18 cellular contexts compared by ENCODE assay signal in the genomic region with DNA sequence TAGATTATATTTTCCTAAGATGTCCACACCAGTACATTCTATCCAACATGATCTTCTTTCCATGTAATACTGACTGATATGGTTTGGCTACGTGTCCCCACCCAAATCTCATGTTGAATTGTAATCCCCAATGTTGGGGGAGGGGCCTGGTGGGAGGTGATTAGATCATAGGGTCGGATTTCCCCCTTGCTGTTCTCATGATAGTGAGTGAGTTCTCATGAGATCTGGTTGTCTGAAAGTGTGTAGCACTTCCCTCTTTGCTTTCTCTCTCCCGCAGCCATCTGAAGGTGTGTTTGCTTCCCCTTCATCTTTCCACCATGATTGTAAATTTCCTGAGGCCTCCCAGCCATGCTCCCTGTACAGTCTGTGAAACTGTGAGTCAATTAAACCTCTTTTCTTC. TPM values are rescaled to one million over a fixed set of nuclear protein-coding genes. Genes with fewer than 3 reads are reported as not detected.
A peak's percentile ranks its signal among the peaks of the same experiment; 100 is the strongest.
DNase-seq lines count a peak whose midpoint lies in the region; ATAC-seq and TF ChIP-seq lines count a peak whose summit lies in the region.
"Had no signal": no experiment of that assay in that cellular context is flagged by ENCODE, and none has a peak within 500 bp of the region (broad histone marks: within the 10 kb centered on the region; RNA-seq: fewer than 3 reads in every experiment).

No MANE protein-coding gene starts in this region.

- no peaks in the 10 kb centered on the region for H3K9me2 ChIP-seq in Loucy (replicated peaks; ENCODE audit: low read depth, low read length)

- 32 to 71% (median 47%) methylated on average over 3 of the region's 3 CpGs for whole genome bisulfite sequencing in spleen, 5 donors

- H3K27ac ChIP-seq in spleen = peak overlapping the region in 5 of 8 donors; percentile 26 to 69 (median 51)
- H3K27ac ChIP-seq: body of pancreas had no signal

- intact Hi-C loops in spleen (cut with DNase I; ENCODE audit: low total_unique reads) = no loop called here

- H3K27me3 ChIP-seq in Loucy (ENCODE audit: insufficient read depth, low read length, poor library complexity, severe bottlenecking) (no peaks in the 10 kb centered on the region), spleen (replicated peaks in 1 of 7) (no peaks in the 10 kb centered on the region)
- H3K27me3 ChIP-seq: body of pancreas had no signal

- no peak overlapping the region for H3K4me3 ChIP-seq in Loucy (ENCODE audit: low read length, poor library complexity, severe bottlenecking)
- H3K4me3 ChIP-seq in spleen = no peak overlapping the region
- H3K4me3 ChIP-seq: body of pancreas had no signal

- H3K4me1 Mint-ChIP-seq in activated naive CD8-positive, alpha-beta T cell treated with anti-CD3 and anti-CD28 coated beads for 36 hours = peaks cover 16% of the 10 kb centered on the region

- no peak overlapping the region for H3K27ac Mint-ChIP-seq in activated naive CD4-positive, alpha-beta T cell treated with anti-CD3 and anti-CD28 coated beads, Interleukin-2, amount 50 U/mL, for 72 hours
- H3K27ac Mint-ChIP-seq in activated naive CD8-positive, alpha-beta T cell treated with anti-CD3 and anti-CD28 coated beads for 36 hours = peak overlapping the region; percentile 67
- H3K27ac Mint-ChIP-seq: CD4-positive, alpha-beta T cell had no signal

- peak overlapping the region; percentile 35 for H3K4me2 ChIP-seq in Loucy (ENCODE audit: low read depth, low read length, poor library complexity, severe bottlenecking)

- peak; percentile 23 for DNase-seq in activated naive CD4-positive, alpha-beta T cell treated with anti-CD3 and anti-CD28 coated beads, Interleukin-2, amount 50 U/mL, for 16 hours
- DNase-seq in activated naive CD4-positive, alpha-beta T cell treated with anti-CD3 and anti-CD28 coated beads, Interleukin-2, amount 50 U/mL, for 72 hours (ENCODE audit: low spot score in 2 of 2) = no peak
- DNase-seq in activated naive CD8-positive, alpha-beta T cell treated with anti-CD3 and anti-CD28 coated beads for 36 hours = no peak
- DNase-seq in spleen = no peak
- DNase-seq: body of pancreas; CD4-positive, alpha-beta T cell; DMS 273 treated with DMSO at 0.1 percent for 48 hours; head of caudate nucleus; NCI-H1417 treated with DMSO at 0.1 percent for 48 hours; NCI-H2107; NCI-H446 treated with DMSO at 0.1 percent for 48 hours; occipital lobe; OCI-M1; stimulated activated naive CD4-positive, alpha-beta T cell had no signal

- H3K36me3 Mint-ChIP-seq in activated naive CD4-positive, alpha-beta T cell treated with anti-CD3 and anti-CD28 coated beads, Interleukin-2, amount 50 U/mL, for 72 hours = peaks cover 0 to 8% of the 10 kb centered on the region in 2 donors
- peaks cover 6% of the 10 kb centered on the region for H3K36me3 Mint-ChIP-seq in activated naive CD8-positive, alpha-beta T cell treated with anti-CD3 and anti-CD28 coated beads for 36 hours

- no peak for TF ChIP-seq POLR2A in spleen (IDR thresholded peaks at IDR 0.05)

- H3K4me1 ChIP-seq in Loucy (ENCODE audit: insufficient read depth, low read length, poor library complexity, severe bottlenecking) = peaks cover 15% of the 10 kb centered on the region
- H3K4me1 ChIP-seq in spleen = no peaks in the 10 kb centered on the region
- H3K4me1 ChIP-seq: body of pancreas had no signal

- no peak overlapping the region for H3K4me3 Mint-ChIP-seq in activated naive CD8-positive, alpha-beta T cell treated with anti-CD3 and anti-CD28 coated beads for 36 hours
- H3K4me3 Mint-ChIP-seq: CD4-positive, alpha-beta T cell had no signal

- no peak for ATAC-seq in activated naive CD4-positive, alpha-beta T cell treated with anti-CD3 and anti-CD28 coated beads, Interleukin-2, amount 50 U/mL, for 72 hours
- ATAC-seq in HG02970 (IDR thresholded peaks at IDR 0.05; ENCODE audit: low FRiP score, unreplicated experiment) = no peak
- ATAC-seq in HG02623 (IDR thresholded peaks at IDR 0.05; ENCODE audit: unreplicated experiment) = no peak
- ATAC-seq: body of pancreas, Right ventricle myocardium inferior had no signal

- no peaks in the 10 kb centered on the region for H3K36me3 ChIP-seq in Loucy (ENCODE audit: insufficient read depth, low read length)
- no peaks in the 10 kb centered on the region for H3K36me3 ChIP-seq in spleen

- no peaks in the 10 kb centered on the region for H3K27me3 Mint-ChIP-seq in activated naive CD8-positive, alpha-beta T cell treated with anti-CD3 and anti-CD28 coated beads for 36 hours
- H3K27me3 Mint-ChIP-seq: CD4-positive, alpha-beta T cell had no signal

- H3K9me3 ChIP-seq in Loucy (ENCODE audit: insufficient read depth, low read depth, low read length) (no peaks in the 10 kb centered on the region), spleen (no peaks in the 10 kb centered on the region)
- H3K9me3 ChIP-seq: body of pancreas had no signal

- no peaks in the 10 kb centered on the region for H3F3A ChIP-seq in Loucy (ENCODE audit: low read depth)

- no peaks in the 10 kb centered on the region for H3K79me2 ChIP-seq in Loucy (ENCODE audit: insufficient read depth, low read length)

- H2AFZ ChIP-seq in Loucy (ENCODE audit: low read length) = 0 out of 2 replicates have a peak overlapping the region, but pooled peaks have one; percentile 16

- H4K20me1 ChIP-seq in Loucy (ENCODE audit: insufficient read depth, low read length, poor library complexity, severe bottlenecking) = no peaks in the 10 kb centered on the region

- H3K9me3 Mint-ChIP-seq in activated naive CD4-positive, alpha-beta T cell treated with anti-CD3 and anti-CD28 coated beads, Interleukin-2, amount 50 U/mL, for 72 hours = peaks cover 0 to 12% of the 10 kb centered on the region in 2 donors
- peaks cover 11% of the 10 kb centered on the region for H3K9me3 Mint-ChIP-seq in activated naive CD8-positive, alpha-beta T cell treated with anti-CD3 and anti-CD28 coated beads for 36 hours
- H3K9me3 Mint-ChIP-seq: CD4-positive, alpha-beta T cell had no signal

- H3K9ac ChIP-seq in Loucy (ENCODE audit: low read depth, low read length, poor library complexity, severe bottlenecking) = no peak overlapping the region

- TF ChIP-seq CTCF in Loucy (conservative IDR thresholded peaks at IDR 0.05; ENCODE audit: low read length) (no peak), spleen (IDR thresholded peaks at IDR 0.05 in 8 of 11, conservative IDR thresholded peaks at IDR 0.05 in 3 of 11) (no peak)

RNA-seq across cellular contexts. Expression of a gene that starts 12.2 kb away (rescaled TPM):
- total RNA-seq in activated naive CD4-positive, alpha-beta T cell treated with anti-CD3 and anti-CD28 coated beads, Interleukin-2, amount 50 U/mL, for 72 hours = 100 to 1,000 TPM; 147 to 234 TPM
- 100 to 1,000 TPM; 147 to 151 TPM for total RNA-seq in activated naive CD8-positive, alpha-beta T cell treated with anti-CD3 and anti-CD28 coated beads for 36 hours
- total RNA-seq in spleen = 10 to 100 TPM; 33.0 to 66.9 (median 53.0) TPM
- polyA plus RNA-seq in spleen = 10 to 100 TPM; 12.3 to 18.8 (median 15.0) TPM
